Comparison of ENCODE assay signal across 29 cellular contexts in the genomic region with DNA sequence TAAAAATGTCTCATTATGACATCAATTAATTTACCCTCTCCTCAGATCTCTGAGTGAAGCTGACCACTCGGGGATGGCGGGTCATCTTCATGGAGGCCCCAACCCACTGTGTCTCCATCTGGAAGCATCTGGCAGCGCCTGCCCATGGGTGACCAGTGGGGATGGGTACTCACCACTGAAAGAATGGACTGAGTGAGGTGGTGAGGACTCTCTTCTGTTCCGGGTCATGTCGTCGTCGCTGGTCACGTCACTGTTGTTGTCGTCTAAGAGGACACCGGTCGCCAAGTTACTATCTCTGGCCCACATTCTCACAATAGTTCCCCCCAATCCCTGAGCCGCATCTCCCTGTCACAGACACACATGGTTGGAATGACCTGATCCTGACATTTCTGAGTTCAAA. TPM values are rescaled to one million over a fixed set of nuclear protein-coding genes. Genes with fewer than 3 reads are reported as not detected.
"Had no signal": no experiment of that assay in that cellular context is flagged by ENCODE, and none has a peak within 500 bp of the region (broad histone marks: within the 10 kb centered on the region; RNA-seq: fewer than 3 reads in every experiment).

No MANE protein-coding gene starts in this region.

- DNase-seq: stimulated activated CD4-positive, alpha-beta T cell treated with anti-CD3 and anti-CD28 coated beads, Interleukin-2, amount 100 ng/mL, for 48 hours; stimulated activated CD4-positive, alpha-beta T cell treated with anti-CD3 and anti-CD28 coated beads, Interleukin-4, amount 100 ng/mL, for 1 hour; stimulated activated CD4-positive, alpha-beta T cell treated with anti-CD3 and anti-CD28 coated beads, Interleukin-4, amount 100 ng/mL, for 24 hours; stimulated activated CD4-positive, alpha-beta T cell treated with anti-CD3 and anti-CD28 coated beads, Interleukin-4, amount 100 ng/mL, for 4 hours; stimulated activated CD8-positive, alpha-beta memory T cell treated with anti-CD3 and anti-CD28 coated beads, Interleukin-4, amount 100 ng/mL, for 48 hours; stimulated activated naive B cell treated with anti-CD40 and anti-IgM and Interleukin-4, amounts not matched to agents 10 μg/mL and 1 μg/mL and 100 μg/mL, for 72 hours; stimulated activated naive CD4-positive, alpha-beta T cell; stimulated activated naive CD4-positive, alpha-beta T cell treated with Interleukin-2 at 50 U/mL for 16 hours; stimulated activated naive CD8-positive, alpha-beta T cell treated with anti-CD3 and anti-CD28 coated beads, Interleukin-15, amount 100 ng/mL, for 72 hours; stimulated activated naive CD8-positive, alpha-beta T cell treated with anti-CD3 and anti-CD28 coated beads, Interleukin-15, Interleukin-2, amounts not matched to agents 100 U/mL and 50 U/mL, for 24 hours; stomach; substantia nigra; testis; thyroid gland; tibial artery; transverse colon; trophoblast cell; upper lobe of left lung; upper lobe of right lung; uterus had no signal

- H3K27ac Mint-ChIP-seq: stimulated activated effector memory CD8-positive, alpha-beta T cell treated with anti-CD3 and anti-CD28 coated beads, Interleukin-12 subunit alpha, Interleukin-12 subunit beta, amount 100 ng/mL, for 72 hours; stimulated activated memory B cell treated with anti-CD40 and anti-IgM and Interleukin-4, amounts not matched to agents 10 μg/mL and 1 μg/mL and 100 μg/mL, for 72 hours; stimulated activated naive B cell treated with anti-CD40 and anti-IgM and Interleukin-4, amounts not matched to agents 10 μg/mL and 1 μg/mL and 100 μg/mL, for 72 hours; stimulated activated naive CD8-positive, alpha-beta T cell treated with anti-CD3 and anti-CD28 coated beads, Interleukin-15, Interleukin-2, amounts not matched to agents 100 ng/mL and 50 ng/mL, for 24 hours; type B pancreatic cell had no signal

- H3K36me3 ChIP-seq: transverse colon, upper lobe of left lung, upper lobe of right lung, uterus had no signal

- FAIRE-seq: urothelium cell line had no signal

- H3K4me3 Mint-ChIP-seq: stimulated activated effector memory CD8-positive, alpha-beta T cell treated with anti-CD3 and anti-CD28 coated beads, Interleukin-12 subunit alpha, Interleukin-12 subunit beta, amount 100 ng/mL, for 72 hours; stimulated activated memory B cell treated with anti-CD40 and anti-IgM and Interleukin-4, amounts not matched to agents 10 μg/mL and 1 μg/mL and 100 μg/mL, for 72 hours; stimulated activated naive B cell treated with anti-CD40 and anti-IgM and Interleukin-4, amounts not matched to agents 10 μg/mL and 1 μg/mL and 100 μg/mL, for 72 hours; stimulated activated naive CD8-positive, alpha-beta T cell treated with anti-CD3 and anti-CD28 coated beads, Interleukin-15, amount 100 ng/mL, for 72 hours; stimulated activated naive CD8-positive, alpha-beta T cell treated with anti-CD3 and anti-CD28 coated beads, Interleukin-15, Interleukin-2, amounts not matched to agents 100 ng/mL and 50 ng/mL, for 24 hours; type B pancreatic cell had no signal

- H3K27ac ChIP-seq: stomach, suprapubic skin, testis, thoracic aorta, thyroid gland, tibial artery, tibial nerve, transverse colon, upper lobe of left lung, upper lobe of right lung, uterus, vagina had no signal

- H3K9me3 ChIP-seq: suprapubic skin, testis, thoracic aorta, thyroid gland, tibial artery, upper lobe of left lung, upper lobe of right lung, uterus, vagina had no signal

- H3K27me3 Mint-ChIP-seq: stimulated activated memory B cell treated with anti-CD40 and anti-IgM and Interleukin-4, amounts not matched to agents 10 μg/mL and 1 μg/mL and 100 μg/mL, for 72 hours; stimulated activated naive B cell treated with anti-CD40 and anti-IgM and Interleukin-4, amounts not matched to agents 10 μg/mL and 1 μg/mL and 100 μg/mL, for 72 hours; stimulated activated naive CD8-positive, alpha-beta T cell treated with anti-CD3 and anti-CD28 coated beads, Interleukin-15, amount 100 ng/mL, for 72 hours; stimulated activated naive CD8-positive, alpha-beta T cell treated with anti-CD3 and anti-CD28 coated beads, Interleukin-15, Interleukin-2, amounts not matched to agents 100 ng/mL and 50 ng/mL, for 24 hours; type B pancreatic cell had no signal

- ATAC-seq: stimulated activated effector memory CD8-positive, alpha-beta T cell treated with anti-CD3 and anti-CD28 coated beads, Interleukin-12 subunit alpha, Interleukin-12 subunit beta, amount 100 ng/mL, for 72 hours; stimulated activated memory B cell treated with anti-CD40 and anti-IgM and Interleukin-4, amounts not matched to agents 10 μg/mL and 1 μg/mL and 100 μg/mL, for 72 hours; stimulated activated naive B cell treated with anti-CD40 and anti-IgM and Interleukin-4, amounts not matched to agents 10 μg/mL and 1 μg/mL and 100 μg/mL, for 72 hours; stimulated activated naive CD8-positive, alpha-beta T cell treated with anti-CD3 and anti-CD28 coated beads, Interleukin-15, amount 100 ng/mL, for 72 hours; stimulated activated naive CD8-positive, alpha-beta T cell treated with anti-CD3 and anti-CD28 coated beads, Interleukin-15, Interleukin-2, amounts not matched to agents 100 U/mL and 50 U/mL, for 24 hours; upper lobe of right lung had no signal

- H3K36me3 Mint-ChIP-seq: stimulated activated effector memory CD8-positive, alpha-beta T cell treated with anti-CD3 and anti-CD28 coated beads, Interleukin-12 subunit alpha, Interleukin-12 subunit beta, amount 100 ng/mL, for 72 hours; stimulated activated memory B cell treated with anti-CD40 and anti-IgM and Interleukin-4, amounts not matched to agents 10 μg/mL and 1 μg/mL and 100 μg/mL, for 72 hours; stimulated activated naive B cell treated with anti-CD40 and anti-IgM and Interleukin-4, amounts not matched to agents 10 μg/mL and 1 μg/mL and 100 μg/mL, for 72 hours; type B pancreatic cell had no signal

- H3K4me3 ChIP-seq: stomach, suprapubic skin, testis, thoracic aorta, thyroid gland, tibial artery, tibial nerve, transverse colon, upper lobe of left lung, upper lobe of right lung, uterus, vagina had no signal

- H3K4me1 Mint-ChIP-seq: stimulated activated effector memory CD8-positive, alpha-beta T cell treated with anti-CD3 and anti-CD28 coated beads, Interleukin-12 subunit alpha, Interleukin-12 subunit beta, amount 100 ng/mL, for 72 hours; stimulated activated memory B cell treated with anti-CD40 and anti-IgM and Interleukin-4, amounts not matched to agents 10 μg/mL and 1 μg/mL and 100 μg/mL, for 72 hours; stimulated activated naive B cell treated with anti-CD40 and anti-IgM and Interleukin-4, amounts not matched to agents 10 μg/mL and 1 μg/mL and 100 μg/mL, for 72 hours; stimulated activated naive CD8-positive, alpha-beta T cell treated with anti-CD3 and anti-CD28 coated beads, Interleukin-15, amount 100 ng/mL, for 72 hours had no signal

- H3K4me1 ChIP-seq: stomach, suprapubic skin, thyroid gland, tibial artery, tibial nerve, transverse colon, upper lobe of left lung, upper lobe of right lung, uterus, vagina had no signal

- H3K27me3 ChIP-seq: stomach, suprapubic skin, testis, thyroid gland, tibial artery, tibial nerve, transverse colon, upper lobe of left lung, upper lobe of right lung, uterus, vagina had no signal

RNA-seq across cellular contexts. Expression of gene ZIM2, which starts 17.1 kb away (rescaled TPM):
- total RNA-seq: tibial nerve, upper lobe of right lung had no signal
